In the genomic region with DNA sequence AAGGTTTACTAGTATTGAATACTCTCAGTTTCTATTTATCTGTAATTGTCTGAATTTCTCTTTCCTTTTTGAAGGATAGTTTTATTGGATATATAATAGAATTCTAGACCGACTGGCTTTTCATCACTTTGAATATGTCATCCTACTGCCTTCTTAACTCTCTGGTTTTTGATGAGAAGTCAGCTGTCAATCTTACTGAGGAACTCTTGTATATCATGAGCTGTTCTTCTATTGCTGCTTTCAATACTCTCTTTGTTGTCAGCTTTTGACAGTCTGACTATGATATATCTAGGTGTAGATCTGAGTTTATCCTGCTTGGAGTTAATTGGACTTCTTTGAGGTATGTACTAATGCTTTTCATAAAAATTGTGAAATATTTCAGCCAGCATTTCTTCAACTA, we compare ENCODE assay signal across 8 cellular contexts.
"Had no signal": no experiment of that assay in that cellular context is flagged by ENCODE, and none has a peak within 500 bp of the region (broad histone marks: within the 10 kb centered on the region; RNA-seq: fewer than 3 reads in every experiment).

No MANE protein-coding gene starts in this region.

- H3K9ac ChIP-seq: GM23248, KMS-11 had no signal

- H3K27ac Mint-ChIP-seq: H9 had no signal

- H3K4me1 Mint-ChIP-seq: H9 had no signal

- H3K4me3 Mint-ChIP-seq: H9 had no signal

- H3K4me3 ChIP-seq: GM23248 had no signal

- H3K27ac ChIP-seq: GM23248, HL-60, KMS-11 had no signal

- DNase-seq: GM23248, GOT3, H9, HCEC 1CT, IMR-90, KBM-7 had no signal

- H2AFZ ChIP-seq: GM23248 had no signal

- H3K4me2 ChIP-seq: KMS-11 had no signal
